Comparison of ENCODE assay signal across 8 cellular contexts in the genomic region with DNA sequence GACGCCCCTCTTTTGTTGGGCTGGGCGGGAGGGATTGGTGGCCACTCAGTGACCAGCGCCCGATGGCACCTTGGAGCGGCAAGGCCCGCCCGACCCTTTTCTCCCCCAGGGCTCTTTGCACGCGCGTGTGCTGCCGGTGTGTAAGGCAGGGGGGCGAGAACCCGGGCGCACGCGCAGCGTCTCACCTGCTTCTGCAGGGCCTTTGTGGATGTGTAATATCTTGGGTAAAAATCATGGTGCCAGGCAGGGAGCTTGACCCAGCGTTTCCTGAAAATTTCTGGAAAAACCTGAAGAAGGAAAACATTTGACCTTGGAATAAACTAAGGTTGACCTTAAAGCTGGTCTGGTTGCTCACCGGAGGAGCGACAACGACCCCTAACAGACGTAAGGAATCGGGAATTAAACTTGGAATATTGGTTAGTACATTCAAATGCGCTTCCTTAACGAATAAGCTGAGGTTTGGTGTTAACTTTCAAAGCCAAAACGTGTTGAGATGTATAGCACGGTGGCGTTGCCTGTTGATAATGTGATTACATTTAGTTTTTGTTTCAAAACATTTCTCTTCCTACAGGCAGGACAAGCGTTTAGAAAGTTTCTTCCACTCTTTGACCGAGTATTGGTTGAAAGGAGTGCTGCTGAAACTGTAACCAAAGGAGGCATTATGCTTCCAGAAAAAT. TPM values are rescaled to one million over a fixed set of nuclear protein-coding genes. Genes with fewer than 3 reads are reported as not detected.
A peak's percentile ranks its signal among the peaks of the same experiment; 100 is the strongest.
DNase-seq lines count a peak whose midpoint lies in the region; ATAC-seq, FAIRE-seq and TF ChIP-seq lines count a peak whose summit lies in the region.

No MANE protein-coding gene starts in this region.

- WGBS in HUES64 = under 1% methylated on average over 30 of the region's 30 CpGs

- H3K36me3 Mint-ChIP-seq in Calu3 (ENCODE audit: insufficient read depth, unreplicated experiment) = peaks cover 95% of the 10 kb centered on the region

- H3K27me3 Mint-ChIP-seq in Calu3 (ENCODE audit: unreplicated experiment) = no peaks in the 10 kb centered on the region

- H3K4me1 Mint-ChIP-seq in Calu3 (ENCODE audit: low read depth, unreplicated experiment) = peaks cover 15% of the 10 kb centered on the region

- peak overlapping the region; percentile 76 for H3K4me3 ChIP-seq in HUES64 (ENCODE audit: low read length)
- H3K4me3 ChIP-seq in kidney (ENCODE audit: low read length in 2 of 2) = peak overlapping the region; percentile 75 to 98
- H3K4me3 ChIP-seq in stomach smooth muscle (ENCODE audit: low read length in 2 of 2) = peak overlapping the region; percentile 88 to 94

- DNase-seq in Calu3 = no peak
- DNase-seq in astrocyte of the hippocampus (ENCODE audit: low read depth, low spot score) = peak; percentile 38
- DNase-seq in kidney = no peak
- no peak for DNase-seq in amniotic stem cell (lab: John Stamatoyannopoulos, UW)
- no peak for DNase-seq in cerebellar nuclear complex (lab: John Stamatoyannopoulos, UW)

- H3K4me1 ChIP-seq in HUES64 (ENCODE audit: insufficient read depth, low read length) (peaks cover 31% of the 10 kb centered on the region), kidney (ENCODE audit: control insufficient read depth in 1 of 2, insufficient read depth in 1 of 2, low read depth in 1 of 2, low read length in 2 of 2) (peaks cover 2 to 14% of the 10 kb centered on the region in 2 donors), stomach smooth muscle (ENCODE audit: control insufficient read depth, insufficient read depth, low read length) (peaks cover 19% of the 10 kb centered on the region)

- ATAC-seq in GM21367 (IDR thresholded peaks at IDR 0.05; ENCODE audit: unreplicated experiment) = peak; percentile 10

- TSS peak; percentile 53 for BruUV-seq in Calu3 (replicated peaks; lab: Mats Ljungman, UMichigan)

- H3K9me3 ChIP-seq in HUES64 (ENCODE audit: insufficient read depth, low read depth, low read length) (no peaks in the 10 kb centered on the region), kidney (ENCODE audit: control insufficient read depth in 1 of 2, low read length in 2 of 2) (no peaks in the 10 kb centered on the region), stomach smooth muscle (ENCODE audit: control insufficient read depth in 2 of 2, low read length in 2 of 2) (no peaks in the 10 kb centered on the region)

- H3K4me3 Mint-ChIP-seq in Calu3 (ENCODE audit: low read depth, unreplicated experiment) = peak overlapping the region; percentile 84

- FAIRE-seq in kidney (lab: Jason Lieb, UNC) = no peak

- peak overlapping the region; percentile 95 for H3K27ac Mint-ChIP-seq in Calu3 (ENCODE audit: unreplicated experiment)

- H3K9ac ChIP-seq in HUES64 (ENCODE audit: low read depth, low read length) (peak overlapping the region; percentile 96), kidney (ENCODE audit: low read length in 2 of 2) (peak overlapping the region; percentile 90 to 96), stomach smooth muscle (ENCODE audit: low read length in 2 of 2) (peak overlapping the region; percentile 86 to 91)

- H3K9me3 Mint-ChIP-seq in Calu3 (ENCODE audit: low read depth, unreplicated experiment) = no peaks in the 10 kb centered on the region

- intact Hi-C loops in Calu3 (cut with micrococcal nuclease; ENCODE audit: unreplicated experiment) = loop anchor here (1.0 kb wide), 1 partner anchor 279 kb away; no protein-coding TSS in a partner anchor
- intact Hi-C loops in kidney (cut with DNase I) = no loop called here

- H3K27me3 ChIP-seq in HUES64 (ENCODE audit: insufficient read depth, low read length) (no peaks in the 10 kb centered on the region), stomach smooth muscle (ENCODE audit: control insufficient read depth in 1 of 2, insufficient read depth in 2 of 2, low read length in 2 of 2) (no peaks in the 10 kb centered on the region)

- peaks cover 66% of the 10 kb centered on the region for H3K36me3 ChIP-seq in HUES64 (ENCODE audit: insufficient read depth, low read length)
- H3K36me3 ChIP-seq in kidney (ENCODE audit: control insufficient read depth in 1 of 2, insufficient read depth in 2 of 2, low read length in 2 of 2) = peaks cover 10 to 43% of the 10 kb centered on the region in 2 donors
- peaks cover 17 to 25% of the 10 kb centered on the region in 2 donors for H3K36me3 ChIP-seq in stomach smooth muscle (ENCODE audit: control insufficient read depth in 2 of 2, insufficient read depth in 2 of 2, low read length in 2 of 2)

- H3K27ac ChIP-seq in HUES64 (ENCODE audit: low read depth, low read length) (peak overlapping the region; percentile 92), kidney (ENCODE audit: low read depth in 2 of 2, low read length in 2 of 2) (peak overlapping the region; percentile 99 to 100), stomach smooth muscle (ENCODE audit: low read length) (peak overlapping the region; percentile 87)

- no peak for TF ChIP-seq CTCF in Calu3 (IDR thresholded peaks at IDR 0.05; ENCODE audit: unreplicated experiment)
- no peak for TF ChIP-seq CTCF in kidney (IDR thresholded peaks at IDR 0.05; ENCODE audit: borderline replicate concordance, extremely low read depth, insufficient read depth)

- CTCF ChIA-PET in Calu3 (lab: Charles Lee) = interaction anchor here (0.8 to 1.3 kb wide), 4 partner anchors 12 to 282 kb away, joined by 3 to 12 read pairs (median 3); a partner anchor contains a TSS

RNA-seq across cellular contexts. Expression of a gene that starts 0.5 kb away (rescaled TPM):
- total RNA-seq in Calu3 (2022) (380 and 454 TPM in 2 replicates), kidney (78.1 TPM)
- 436 TPM for polyA plus RNA-seq in HUES64 (2013, experiment 1 of 2)
- polyA plus RNA-seq in HUES64 (2013, experiment 2 of 2) = 434 TPM
- polyA plus RNA-seq in kidney (ENCODE audit: insufficient read depth, low read depth, low replicate concordance) = 427 TPM

RNA-seq across cellular contexts. Expression of a gene that starts 1.0 kb away (rescaled TPM):
- total RNA-seq in Calu3 (2022) = 700 and 757 TPM in 2 replicates
- polyA plus RNA-seq in HUES64 (2013, experiment 1 of 2) = 690 TPM
- polyA plus RNA-seq in HUES64 (2013, experiment 2 of 2) = 662 TPM
- total RNA-seq in kidney = 157 TPM
- 390 TPM for polyA plus RNA-seq in kidney (ENCODE audit: insufficient read depth, low read depth, low replicate concordance)

RNA-seq across cellular contexts. Expression of a gene that starts 15.2 kb away (rescaled TPM):
- total RNA-seq in Calu3 (2022) = 28.3 TPM in 2 replicates
- polyA plus RNA-seq in HUES64 (2013, experiment 1 of 2) = 58.5 TPM
- polyA plus RNA-seq in HUES64 (2013, experiment 2 of 2) = 68.2 TPM
- total RNA-seq in kidney = 23.0 TPM
- polyA plus RNA-seq in kidney (ENCODE audit: insufficient read depth, low read depth, low replicate concordance) = 16.5 TPM

RNA-seq across cellular contexts. Expression of a gene that starts 47.3 kb away (rescaled TPM):
- total RNA-seq in Calu3 (2022) (28.8 and 32.8 TPM in 2 replicates), kidney (28.6 TPM)
- polyA plus RNA-seq in HUES64 (2013, experiment 1 of 2) = 13.3 TPM
- polyA plus RNA-seq in HUES64 (2013, experiment 2 of 2) = 15.6 TPM
- 31.2 TPM for polyA plus RNA-seq in kidney (ENCODE audit: insufficient read depth, low read depth, low replicate concordance)
